In the genomic region with DNA sequence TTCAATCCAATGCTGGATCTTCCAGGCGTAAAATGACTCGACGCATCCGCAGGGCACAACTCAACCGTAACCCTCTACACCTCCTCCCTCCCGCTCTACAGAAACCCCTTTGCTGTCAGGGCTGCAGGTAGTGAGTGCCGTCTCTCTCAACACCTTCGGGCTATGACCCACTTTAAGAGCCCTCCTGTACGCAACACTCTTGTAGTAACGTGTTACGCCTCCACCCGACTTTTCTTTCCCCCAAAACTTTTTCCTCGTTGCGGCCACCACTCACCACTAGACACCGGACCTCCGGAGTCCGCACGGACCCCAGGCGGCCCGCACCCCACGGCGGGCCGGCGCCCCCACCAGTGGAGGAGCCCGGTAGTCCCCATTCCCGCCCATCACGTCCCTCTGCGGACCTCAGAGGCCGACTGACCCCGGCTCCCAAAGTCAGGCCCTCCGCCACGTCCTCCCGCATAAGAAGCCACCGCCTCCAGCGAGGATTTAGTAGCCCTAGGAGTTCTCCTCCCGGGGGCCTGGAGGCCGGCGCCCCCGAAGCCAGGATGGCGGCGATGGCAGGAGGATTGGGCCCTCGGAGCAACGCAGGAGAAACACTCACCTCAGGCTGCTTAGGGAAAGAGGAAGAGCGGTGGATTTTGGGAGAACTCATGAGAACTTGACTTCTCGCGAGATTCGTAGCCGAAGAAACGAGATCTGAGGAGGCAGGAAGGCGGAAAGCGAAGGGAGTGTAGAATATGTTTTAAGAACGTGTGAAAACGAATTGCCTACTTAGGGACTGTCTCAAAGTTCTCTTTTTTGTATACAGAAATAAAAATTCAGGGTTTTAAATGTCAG, we compare ENCODE assay signal across 1 cellular context.
TF ChIP-seq lines count a peak whose summit lies in the region.

A gene (minus strand): TSS at position 609 of the 837 bp plus-strand sequence.

TF ChIP-seq in GM23338, 12 proteins besides CTCF, POLR2A, EP300 and RAD21 (continued from another document):
- TF ChIP-seq, protein P1, sequence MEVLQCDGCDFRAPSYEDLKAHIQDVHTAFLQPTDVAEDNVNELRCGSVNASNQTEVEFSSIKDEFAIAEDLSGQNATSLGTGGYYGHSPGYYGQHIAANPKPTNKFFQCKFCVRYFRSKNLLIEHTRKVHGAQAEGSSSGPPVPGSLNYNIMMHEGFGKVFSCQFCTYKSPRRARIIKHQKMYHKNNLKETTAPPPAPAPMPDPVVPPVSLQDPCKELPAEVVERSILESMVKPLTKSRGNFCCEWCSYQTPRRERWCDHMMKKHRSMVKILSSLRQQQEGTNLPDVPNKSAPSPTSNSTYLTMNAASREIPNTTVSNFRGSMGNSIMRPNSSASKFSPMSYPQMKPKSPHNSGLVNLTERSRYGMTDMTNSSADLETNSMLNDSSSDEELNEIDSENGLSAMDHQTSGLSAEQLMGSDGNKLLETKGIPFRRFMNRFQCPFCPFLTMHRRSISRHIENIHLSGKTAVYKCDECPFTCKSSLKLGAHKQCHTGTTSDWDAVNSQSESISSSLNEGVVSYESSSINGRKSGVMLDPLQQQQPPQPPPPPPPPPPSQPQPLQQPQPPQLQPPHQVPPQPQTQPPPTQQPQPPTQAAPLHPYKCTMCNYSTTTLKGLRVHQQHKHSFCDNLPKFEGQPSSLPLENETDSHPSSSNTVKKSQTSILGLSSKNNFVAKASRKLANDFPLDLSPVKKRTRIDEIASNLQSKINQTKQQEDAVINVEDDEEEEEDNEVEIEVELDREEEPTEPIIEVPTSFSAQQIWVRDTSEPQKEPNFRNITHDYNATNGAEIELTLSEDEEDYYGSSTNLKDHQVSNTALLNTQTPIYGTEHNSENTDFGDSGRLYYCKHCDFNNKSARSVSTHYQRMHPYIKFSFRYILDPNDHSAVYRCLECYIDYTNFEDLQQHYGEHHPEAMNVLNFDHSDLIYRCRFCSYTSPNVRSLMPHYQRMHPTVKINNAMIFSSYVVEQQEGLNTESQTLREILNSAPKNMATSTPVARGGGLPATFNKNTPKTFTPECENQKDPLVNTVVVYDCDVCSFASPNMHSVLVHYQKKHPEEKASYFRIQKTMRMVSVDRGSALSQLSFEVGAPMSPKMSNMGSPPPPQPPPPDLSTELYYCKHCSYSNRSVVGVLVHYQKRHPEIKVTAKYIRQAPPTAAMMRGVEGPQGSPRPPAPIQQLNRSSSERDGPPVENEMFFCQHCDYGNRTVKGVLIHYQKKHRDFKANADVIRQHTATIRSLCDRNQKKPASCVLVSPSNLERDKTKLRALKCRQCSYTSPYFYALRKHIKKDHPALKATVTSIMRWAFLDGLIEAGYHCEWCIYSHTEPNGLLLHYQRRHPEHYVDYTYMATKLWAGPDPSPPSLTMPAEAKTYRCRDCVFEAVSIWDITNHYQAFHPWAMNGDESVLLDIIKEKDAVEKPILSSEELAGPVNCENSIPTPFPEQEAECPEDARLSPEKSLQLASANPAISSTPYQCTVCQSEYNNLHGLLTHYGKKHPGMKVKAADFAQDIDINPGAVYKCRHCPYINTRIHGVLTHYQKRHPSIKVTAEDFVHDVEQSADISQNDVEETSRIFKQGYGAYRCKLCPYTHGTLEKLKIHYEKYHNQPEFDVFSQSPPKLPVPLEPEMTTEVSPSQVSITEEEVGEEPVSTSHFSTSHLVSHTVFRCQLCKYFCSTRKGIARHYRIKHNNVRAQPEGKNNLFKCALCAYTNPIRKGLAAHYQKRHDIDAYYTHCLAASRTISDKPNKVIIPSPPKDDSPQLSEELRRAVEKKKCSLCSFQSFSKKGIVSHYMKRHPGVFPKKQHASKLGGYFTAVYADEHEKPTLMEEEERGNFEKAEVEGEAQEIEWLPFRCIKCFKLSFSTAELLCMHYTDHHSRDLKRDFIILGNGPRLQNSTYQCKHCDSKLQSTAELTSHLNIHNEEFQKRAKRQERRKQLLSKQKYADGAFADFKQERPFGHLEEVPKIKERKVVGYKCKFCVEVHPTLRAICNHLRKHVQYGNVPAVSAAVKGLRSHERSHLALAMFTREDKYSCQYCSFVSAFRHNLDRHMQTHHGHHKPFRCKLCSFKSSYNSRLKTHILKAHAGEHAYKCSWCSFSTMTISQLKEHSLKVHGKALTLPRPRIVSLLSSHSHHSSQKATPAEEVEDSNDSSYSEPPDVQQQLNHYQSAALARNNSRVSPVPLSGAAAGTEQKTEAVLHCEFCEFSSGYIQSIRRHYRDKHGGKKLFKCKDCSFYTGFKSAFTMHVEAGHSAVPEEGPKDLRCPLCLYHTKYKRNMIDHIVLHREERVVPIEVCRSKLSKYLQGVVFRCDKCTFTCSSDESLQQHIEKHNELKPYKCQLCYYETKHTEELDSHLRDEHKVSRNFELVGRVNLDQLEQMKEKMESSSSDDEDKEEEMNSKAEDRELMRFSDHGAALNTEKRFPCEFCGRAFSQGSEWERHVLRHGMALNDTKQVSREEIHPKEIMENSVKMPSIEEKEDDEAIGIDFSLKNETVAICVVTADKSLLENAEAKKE (CRISPR knock-in tag; IDR thresholded peaks at IDR 0.05) = no peak
- TF ChIP-seq EZH2phosphoT487 (IDR thresholded peaks at IDR 0.05; ENCODE audit: unreplicated experiment) = no peak
- TF ChIP-seq JUNB (IDR thresholded peaks at IDR 0.05; ENCODE audit: unreplicated experiment) = peak; percentile 91
- TF ChIP-seq ZNF331 (CRISPR knock-in tag; IDR thresholded peaks at IDR 0.05; ENCODE audit: low read depth) = no peak
